In genomic region chrX:116605576-116605975, GRCh38 we compare ENCODE assay signal across 1 cellular context.
TF ChIP-seq lines count a peak whose summit lies in the region.

No MANE protein-coding gene starts in this region.

TF ChIP-seq in GM23338, 12 proteins besides CTCF, POLR2A, EP300 and RAD21 (continued from another document):
- TF ChIP-seq, protein P1, sequence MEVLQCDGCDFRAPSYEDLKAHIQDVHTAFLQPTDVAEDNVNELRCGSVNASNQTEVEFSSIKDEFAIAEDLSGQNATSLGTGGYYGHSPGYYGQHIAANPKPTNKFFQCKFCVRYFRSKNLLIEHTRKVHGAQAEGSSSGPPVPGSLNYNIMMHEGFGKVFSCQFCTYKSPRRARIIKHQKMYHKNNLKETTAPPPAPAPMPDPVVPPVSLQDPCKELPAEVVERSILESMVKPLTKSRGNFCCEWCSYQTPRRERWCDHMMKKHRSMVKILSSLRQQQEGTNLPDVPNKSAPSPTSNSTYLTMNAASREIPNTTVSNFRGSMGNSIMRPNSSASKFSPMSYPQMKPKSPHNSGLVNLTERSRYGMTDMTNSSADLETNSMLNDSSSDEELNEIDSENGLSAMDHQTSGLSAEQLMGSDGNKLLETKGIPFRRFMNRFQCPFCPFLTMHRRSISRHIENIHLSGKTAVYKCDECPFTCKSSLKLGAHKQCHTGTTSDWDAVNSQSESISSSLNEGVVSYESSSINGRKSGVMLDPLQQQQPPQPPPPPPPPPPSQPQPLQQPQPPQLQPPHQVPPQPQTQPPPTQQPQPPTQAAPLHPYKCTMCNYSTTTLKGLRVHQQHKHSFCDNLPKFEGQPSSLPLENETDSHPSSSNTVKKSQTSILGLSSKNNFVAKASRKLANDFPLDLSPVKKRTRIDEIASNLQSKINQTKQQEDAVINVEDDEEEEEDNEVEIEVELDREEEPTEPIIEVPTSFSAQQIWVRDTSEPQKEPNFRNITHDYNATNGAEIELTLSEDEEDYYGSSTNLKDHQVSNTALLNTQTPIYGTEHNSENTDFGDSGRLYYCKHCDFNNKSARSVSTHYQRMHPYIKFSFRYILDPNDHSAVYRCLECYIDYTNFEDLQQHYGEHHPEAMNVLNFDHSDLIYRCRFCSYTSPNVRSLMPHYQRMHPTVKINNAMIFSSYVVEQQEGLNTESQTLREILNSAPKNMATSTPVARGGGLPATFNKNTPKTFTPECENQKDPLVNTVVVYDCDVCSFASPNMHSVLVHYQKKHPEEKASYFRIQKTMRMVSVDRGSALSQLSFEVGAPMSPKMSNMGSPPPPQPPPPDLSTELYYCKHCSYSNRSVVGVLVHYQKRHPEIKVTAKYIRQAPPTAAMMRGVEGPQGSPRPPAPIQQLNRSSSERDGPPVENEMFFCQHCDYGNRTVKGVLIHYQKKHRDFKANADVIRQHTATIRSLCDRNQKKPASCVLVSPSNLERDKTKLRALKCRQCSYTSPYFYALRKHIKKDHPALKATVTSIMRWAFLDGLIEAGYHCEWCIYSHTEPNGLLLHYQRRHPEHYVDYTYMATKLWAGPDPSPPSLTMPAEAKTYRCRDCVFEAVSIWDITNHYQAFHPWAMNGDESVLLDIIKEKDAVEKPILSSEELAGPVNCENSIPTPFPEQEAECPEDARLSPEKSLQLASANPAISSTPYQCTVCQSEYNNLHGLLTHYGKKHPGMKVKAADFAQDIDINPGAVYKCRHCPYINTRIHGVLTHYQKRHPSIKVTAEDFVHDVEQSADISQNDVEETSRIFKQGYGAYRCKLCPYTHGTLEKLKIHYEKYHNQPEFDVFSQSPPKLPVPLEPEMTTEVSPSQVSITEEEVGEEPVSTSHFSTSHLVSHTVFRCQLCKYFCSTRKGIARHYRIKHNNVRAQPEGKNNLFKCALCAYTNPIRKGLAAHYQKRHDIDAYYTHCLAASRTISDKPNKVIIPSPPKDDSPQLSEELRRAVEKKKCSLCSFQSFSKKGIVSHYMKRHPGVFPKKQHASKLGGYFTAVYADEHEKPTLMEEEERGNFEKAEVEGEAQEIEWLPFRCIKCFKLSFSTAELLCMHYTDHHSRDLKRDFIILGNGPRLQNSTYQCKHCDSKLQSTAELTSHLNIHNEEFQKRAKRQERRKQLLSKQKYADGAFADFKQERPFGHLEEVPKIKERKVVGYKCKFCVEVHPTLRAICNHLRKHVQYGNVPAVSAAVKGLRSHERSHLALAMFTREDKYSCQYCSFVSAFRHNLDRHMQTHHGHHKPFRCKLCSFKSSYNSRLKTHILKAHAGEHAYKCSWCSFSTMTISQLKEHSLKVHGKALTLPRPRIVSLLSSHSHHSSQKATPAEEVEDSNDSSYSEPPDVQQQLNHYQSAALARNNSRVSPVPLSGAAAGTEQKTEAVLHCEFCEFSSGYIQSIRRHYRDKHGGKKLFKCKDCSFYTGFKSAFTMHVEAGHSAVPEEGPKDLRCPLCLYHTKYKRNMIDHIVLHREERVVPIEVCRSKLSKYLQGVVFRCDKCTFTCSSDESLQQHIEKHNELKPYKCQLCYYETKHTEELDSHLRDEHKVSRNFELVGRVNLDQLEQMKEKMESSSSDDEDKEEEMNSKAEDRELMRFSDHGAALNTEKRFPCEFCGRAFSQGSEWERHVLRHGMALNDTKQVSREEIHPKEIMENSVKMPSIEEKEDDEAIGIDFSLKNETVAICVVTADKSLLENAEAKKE (CRISPR knock-in tag; IDR thresholded peaks at IDR 0.05) = no peak
- TF ChIP-seq CREB1 (CRISPR knock-in tag; IDR thresholded peaks at IDR 0.05; ENCODE audit: low read depth) (no peak), NANOG (IDR thresholded peaks at IDR 0.05; ENCODE audit: borderline replicate concordance) (no peak)
- TF ChIP-seq, protein P2, sequence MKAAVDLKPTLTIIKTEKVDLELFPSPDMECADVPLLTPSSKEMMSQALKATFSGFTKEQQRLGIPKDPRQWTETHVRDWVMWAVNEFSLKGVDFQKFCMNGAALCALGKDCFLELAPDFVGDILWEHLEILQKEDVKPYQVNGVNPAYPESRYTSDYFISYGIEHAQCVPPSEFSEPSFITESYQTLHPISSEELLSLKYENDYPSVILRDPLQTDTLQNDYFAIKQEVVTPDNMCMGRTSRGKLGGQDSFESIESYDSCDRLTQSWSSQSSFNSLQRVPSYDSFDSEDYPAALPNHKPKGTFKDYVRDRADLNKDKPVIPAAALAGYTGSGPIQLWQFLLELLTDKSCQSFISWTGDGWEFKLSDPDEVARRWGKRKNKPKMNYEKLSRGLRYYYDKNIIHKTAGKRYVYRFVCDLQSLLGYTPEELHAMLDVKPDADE (IDR thresholded peaks at IDR 0.05) = no peak
- TF ChIP-seq, protein P3, sequence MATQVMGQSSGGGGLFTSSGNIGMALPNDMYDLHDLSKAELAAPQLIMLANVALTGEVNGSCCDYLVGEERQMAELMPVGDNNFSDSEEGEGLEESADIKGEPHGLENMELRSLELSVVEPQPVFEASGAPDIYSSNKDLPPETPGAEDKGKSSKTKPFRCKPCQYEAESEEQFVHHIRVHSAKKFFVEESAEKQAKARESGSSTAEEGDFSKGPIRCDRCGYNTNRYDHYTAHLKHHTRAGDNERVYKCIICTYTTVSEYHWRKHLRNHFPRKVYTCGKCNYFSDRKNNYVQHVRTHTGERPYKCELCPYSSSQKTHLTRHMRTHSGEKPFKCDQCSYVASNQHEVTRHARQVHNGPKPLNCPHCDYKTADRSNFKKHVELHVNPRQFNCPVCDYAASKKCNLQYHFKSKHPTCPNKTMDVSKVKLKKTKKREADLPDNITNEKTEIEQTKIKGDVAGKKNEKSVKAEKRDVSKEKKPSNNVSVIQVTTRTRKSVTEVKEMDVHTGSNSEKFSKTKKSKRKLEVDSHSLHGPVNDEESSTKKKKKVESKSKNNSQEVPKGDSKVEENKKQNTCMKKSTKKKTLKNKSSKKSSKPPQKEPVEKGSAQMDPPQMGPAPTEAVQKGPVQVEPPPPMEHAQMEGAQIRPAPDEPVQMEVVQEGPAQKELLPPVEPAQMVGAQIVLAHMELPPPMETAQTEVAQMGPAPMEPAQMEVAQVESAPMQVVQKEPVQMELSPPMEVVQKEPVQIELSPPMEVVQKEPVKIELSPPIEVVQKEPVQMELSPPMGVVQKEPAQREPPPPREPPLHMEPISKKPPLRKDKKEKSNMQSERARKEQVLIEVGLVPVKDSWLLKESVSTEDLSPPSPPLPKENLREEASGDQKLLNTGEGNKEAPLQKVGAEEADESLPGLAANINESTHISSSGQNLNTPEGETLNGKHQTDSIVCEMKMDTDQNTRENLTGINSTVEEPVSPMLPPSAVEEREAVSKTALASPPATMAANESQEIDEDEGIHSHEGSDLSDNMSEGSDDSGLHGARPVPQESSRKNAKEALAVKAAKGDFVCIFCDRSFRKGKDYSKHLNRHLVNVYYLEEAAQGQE (IDR thresholded peaks at IDR 0.05; ENCODE audit: unreplicated experiment) = no peak
